16 cellular contexts compared by ENCODE assay signal in genomic region chr5:72487151-72487550, GRCh38. TPM values are rescaled to one million over a fixed set of nuclear protein-coding genes. Genes with fewer than 3 reads are reported as not detected.
"Had no signal": no experiment of that assay in that cellular context is flagged by ENCODE, and none has a peak within 500 bp of the region (broad histone marks: within the 10 kb centered on the region; RNA-seq: fewer than 3 reads in every experiment).

No MANE protein-coding gene starts in this region.

- DNase-seq: activated CD4-positive, alpha-beta memory T cell treated with anti-CD3 and anti-CD28 coated beads, Interleukin-2, amount 10 ng/mL, durations not matched to agents 7 days and 5 days; activated gamma-delta T cell; activated T-cell treated with anti-CD3 and anti-CD28 coated beads, Interleukin-2, amount 50 U/mL, for 48 hours; brain microvascular endothelial cell; esophagus squamous epithelium; foreskin melanocyte; heart right ventricle; kidney; pancreas; stimulated activated naive B cell treated with anti-CD40 and anti-IgM and Interleukin-4, amounts not matched to agents 10 μg/mL and 1 μg/mL and 100 μg/mL, for 72 hours; T-helper 9 cell; transverse colon had no signal

- H3K36me3 ChIP-seq: brain microvascular endothelial cell, esophagus squamous epithelium, pancreas, right atrium auricular region, transverse colon had no signal

- H3K27me3 ChIP-seq: brain microvascular endothelial cell, esophagus squamous epithelium, heart right ventricle, pancreas, right atrium auricular region, transverse colon had no signal

- H3K27ac ChIP-seq: brain microvascular endothelial cell, pancreas, right atrium auricular region had no signal

- H3K4me1 ChIP-seq: pancreas, transverse colon had no signal

- H3K4me3 ChIP-seq: esophagus squamous epithelium, heart right ventricle, pancreas, right atrium auricular region, smooth muscle cell, transverse colon had no signal

- H3K9me3 ChIP-seq: esophagus squamous epithelium, pancreas, right atrium auricular region, transverse colon had no signal

RNA-seq across cellular contexts. Expression of gene ZNF366, which starts 20.1 kb away (rescaled TPM):
- total RNA-seq: activated CD4-positive, alpha-beta memory T cell treated with anti-CD3 and anti-CD28 coated beads, Interleukin-2, amount 10 ng/mL, durations not matched to agents 7 days and 5 days; chondrocyte; neural crest cell; smooth muscle cell had no signal
- polyA plus RNA-seq: smooth muscle cell had no signal
